ENCODE assay signal across 8 cellular contexts in the genomic region with DNA sequence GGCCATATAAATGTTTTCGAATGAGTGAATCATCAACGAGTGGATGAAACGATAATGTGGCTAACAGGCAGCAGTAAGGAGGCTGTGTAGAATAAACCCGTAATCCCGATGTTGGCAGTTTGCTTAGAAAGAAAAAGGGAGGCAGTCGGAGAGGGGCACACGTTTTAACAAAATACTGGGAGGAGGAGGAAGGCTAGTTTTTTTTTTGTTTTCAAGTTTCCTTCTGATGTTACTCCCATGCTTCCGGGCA. TPM values are rescaled to one million over a fixed set of nuclear protein-coding genes. Genes with fewer than 3 reads are reported as not detected.
DNase-seq lines count a peak whose midpoint lies in the region; ATAC-seq and TF ChIP-seq lines count a peak whose summit lies in the region.

No MANE protein-coding gene starts in this region.

- H3K4me3 Mint-ChIP-seq in activated CD8-positive, alpha-beta T cell treated with anti-CD3 and anti-CD28 coated beads for 36 hours: peak overlapping the region; percentile 97
- peak overlapping the region; percentile 97 to 99 for H3K4me3 Mint-ChIP-seq in stimulated activated naive CD8-positive, alpha-beta T cell treated with anti-CD3 and anti-CD28 coated beads, Interleukin-15, amount 100 ng/mL, for 72 hours

- H3K36me3 Mint-ChIP-seq in activated CD8-positive, alpha-beta T cell treated with anti-CD3 and anti-CD28 coated beads for 36 hours (ENCODE audit: low read depth): peaks cover 28% of the 10 kb centered on the region

- intact Hi-C loops in activated CD8-positive, alpha-beta T cell treated with anti-CD3 and anti-CD28 coated beads for 36 hours (cut with micrococcal nuclease): no loop called here

- H3K4me3 ChIP-seq in iPS-11a (ENCODE audit: low read depth, low read length): peak overlapping the region; percentile 89

- no peak for TF ChIP-seq CTCF in activated CD8-positive, alpha-beta T cell treated with anti-CD3 and anti-CD28 coated beads for 36 hours (IDR thresholded peaks at IDR 0.05)

- POLR2A ChIA-PET in activated CD8-positive, alpha-beta T cell treated with anti-CD3 and anti-CD28 coated beads for 36 hours (lab: Charles Lee): interaction anchor here (0.8 to 1.2 kb wide), 4 partner anchors 13 to 419 kb away, joined by 3 to 6 read pairs (median 4); partner anchors contain the start of gene MSH6

- CTCF ChIA-PET in activated CD8-positive, alpha-beta T cell treated with anti-CD3 and anti-CD28 coated beads for 36 hours (lab: Charles Lee): interaction anchor here (1.0 to 1.2 kb wide), 5 partner anchors 14 to 365 kb away, joined by 3 to 5 read pairs (median 4); no protein-coding TSS in a partner anchor

- no peaks in the 10 kb centered on the region for H3K27me3 Mint-ChIP-seq in activated CD8-positive, alpha-beta T cell treated with anti-CD3 and anti-CD28 coated beads for 36 hours
- no peaks in the 10 kb centered on the region for H3K27me3 Mint-ChIP-seq in stimulated activated naive CD8-positive, alpha-beta T cell treated with anti-CD3 and anti-CD28 coated beads, Interleukin-15, amount 100 ng/mL, for 72 hours

- peak overlapping the region; percentile 98 for H3K27ac Mint-ChIP-seq in activated CD8-positive, alpha-beta T cell treated with anti-CD3 and anti-CD28 coated beads for 36 hours
- H3K27ac Mint-ChIP-seq in stimulated activated naive CD8-positive, alpha-beta T cell treated with anti-CD3 and anti-CD28 coated beads, Interleukin-15, amount 100 ng/mL, for 72 hours: peak overlapping the region in 1 of 2 donors; percentile 97

- peaks cover 26% of the 10 kb centered on the region for H3K4me1 Mint-ChIP-seq in activated CD8-positive, alpha-beta T cell treated with anti-CD3 and anti-CD28 coated beads for 36 hours (ENCODE audit: low read depth)
- peaks cover 39% of the 10 kb centered on the region for H3K4me1 Mint-ChIP-seq in stimulated activated naive CD8-positive, alpha-beta T cell treated with anti-CD3 and anti-CD28 coated beads, Interleukin-15, amount 100 ng/mL, for 72 hours

- ATAC-seq in activated CD8-positive, alpha-beta T cell treated with anti-CD3 and anti-CD28 coated beads for 36 hours: peak; percentile 7
- peak; percentile 3 for ATAC-seq in stimulated activated naive CD8-positive, alpha-beta T cell treated with anti-CD3 and anti-CD28 coated beads, Interleukin-15, amount 100 ng/mL, for 72 hours

- peaks cover 5% of the 10 kb centered on the region for H3K9me3 Mint-ChIP-seq in activated CD8-positive, alpha-beta T cell treated with anti-CD3 and anti-CD28 coated beads for 36 hours
- H3K9me3 Mint-ChIP-seq in stimulated activated naive CD8-positive, alpha-beta T cell treated with anti-CD3 and anti-CD28 coated beads, Interleukin-15, amount 100 ng/mL, for 72 hours: peaks cover 0 to 4% of the 10 kb centered on the region in 2 donors

- peak; percentile 88 for DNase-seq in DMS153 treated with DMSO at 0.1 percent for 48 hours (lab: John Stamatoyannopoulos, UW; ENCODE audit: unreplicated experiment)
- no peak for DNase-seq in DMS153 (lab: John Stamatoyannopoulos, UW)
- no peak for DNase-seq in activated CD8-positive, alpha-beta T cell treated with anti-CD3 and anti-CD28 coated beads for 36 hours
- no peak for DNase-seq in stimulated activated naive CD8-positive, alpha-beta T cell treated with anti-CD3 and anti-CD28 coated beads, Interleukin-15, amount 100 ng/mL, for 72 hours
- DNase-seq in inferior parietal cortex (ENCODE audit: extremely low spot score): no peak
- DNase-seq in NCI-H2107 treated with DMSO at 0.1 percent for 48 hours (lab: John Stamatoyannopoulos, UW; ENCODE audit: unreplicated experiment): no peak
- DNase-seq in stimulated activated CD4-positive, alpha-beta T cell treated with anti-CD3 and anti-CD28 coated beads, Interleukin-15, amount 100 ng/mL, for 24 hours: no peak

RNA-seq across cellular contexts. Expression of gene MSH2, which starts 0.5 kb away (rescaled TPM):
- 10 to 100 TPM; 56.9 to 59.2 TPM for total RNA-seq in activated CD8-positive, alpha-beta T cell treated with anti-CD3 and anti-CD28 coated beads for 36 hours

RNA-seq across cellular contexts. Expression of gene EPCAM, which starts 33.4 kb away (rescaled TPM):
- under 1 TPM; 0.22 to 0.59 TPM for total RNA-seq in activated CD8-positive, alpha-beta T cell treated with anti-CD3 and anti-CD28 coated beads for 36 hours
